Comparison of ENCODE assay signal across 8 cellular contexts in genomic region chr5:74685979-74686631, GRCh38. TPM values are rescaled to one million over a fixed set of nuclear protein-coding genes. Genes with fewer than 3 reads are reported as not detected.
DNase-seq lines count a peak whose midpoint lies in the region; ATAC-seq, FAIRE-seq and TF ChIP-seq lines count a peak whose summit lies in the region.

No MANE protein-coding gene starts in this region.

- 14% methylated on average over 10 of the region's 10 CpGs for WGBS in K562 (ENCODE audit: insufficient coverage, low coverage, missing lambda C conversion rate)

- TF ChIP-seq POLR2A in K562 (conservative IDR thresholded peaks at IDR 0.05), result no peak

- BruUV-seq in K562 (replicated peaks; lab: Mats Ljungman, UMichigan), result TSS peak; percentile 41

- no peaks in the 10 kb centered on the region for H3K9me1 ChIP-seq in K562 (ENCODE audit: control insufficient read depth, insufficient read depth, low read length)

- POLR2A ChIA-PET in K562 (lab: Yijun Ruan, JAX), result interaction anchor here (0.6 to 1.2 kb wide), 3 partner anchors 10 to 39 kb away, joined by 3 to 4 read pairs (median 4); no protein-coding TSS in a partner anchor

- peak; percentile 44 for ATAC-seq in GM19463 (IDR thresholded peaks at IDR 0.05; ENCODE audit: unreplicated experiment)
- ATAC-seq in HG03571 (IDR thresholded peaks at IDR 0.05; ENCODE audit: unreplicated experiment), result peak; percentile 50
- peak; percentile 72 for ATAC-seq in K562

- TF ChIP-seq RAD21 in K562 (CRISPR knock-in tag; conservative IDR thresholded peaks at IDR 0.05 in 1 of 2, IDR thresholded peaks at IDR 0.05 in 1 of 2), result no peak

- peak overlapping the region; percentile 95 for H3K4me3 ChIP-seq in K562

- peaks cover 28% of the 10 kb centered on the region for H3K79me2 ChIP-seq in K562 (ENCODE audit: control insufficient read depth, insufficient read depth, low read length)

- H3K9ac ChIP-seq in K562 (ENCODE audit: insufficient read depth in 1 of 2, low read depth in 2 of 2, low read length in 2 of 2), result peak overlapping the region; percentile 88 to 99

- peaks cover 40% of the 10 kb centered on the region for H3K36me3 ChIP-seq in K562 (ENCODE audit: control insufficient read depth, insufficient read depth, low read length)

- FAIRE-seq in K562 (lab: Jason Lieb, UNC), result peak; percentile 80

- H4K20me1 ChIP-seq in K562 (replicated peaks; ENCODE audit: control insufficient read depth, insufficient read depth, low read length), result peaks cover 7% of the 10 kb centered on the region; the same call in 1 of the 2 replicates

- H3K27me3 ChIP-seq in K562 (ENCODE audit: control insufficient read depth in 2 of 2, insufficient read depth in 2 of 2, low read length in 2 of 2) (no peaks in the 10 kb centered on the region), layer of hippocampus (ENCODE audit: control insufficient read depth, insufficient read depth, low read length) (no peaks in the 10 kb centered on the region)

- CTCF ChIA-PET in K562 (lab: Yijun Ruan, JAX; ENCODE audit: low intra/inter-chr PET ratio), result no interaction called here

- peaks cover 19 to 23% of the 10 kb centered on the region in 2 experiments for H3K4me1 ChIP-seq in K562 (replicated peaks in 1 of 2; ENCODE audit: control insufficient read depth in 2 of 2, insufficient read depth in 2 of 2, low read length in 2 of 2)

- in situ Hi-C loops in K562 (cut with MboI), result no loop called here

- intact Hi-C loops in K562 (cut with micrococcal nuclease), result loop anchor here (10.0 kb wide), 1 partner anchor 549 kb away; the partner anchor contains the start of gene ANKRD31

- peak overlapping the region; percentile 97 for H3K4me2 ChIP-seq in K562 (ENCODE audit: insufficient read depth, low read length)

- H3K9me3 ChIP-seq in K562 (replicated peaks; ENCODE audit: control insufficient read depth, insufficient read depth, low read depth, low read length), result no peaks in the 10 kb centered on the region

- DNase-seq in K562 (ENCODE audit: extremely low read depth in 1 of 4, low spot score in 3 of 4) (peak; percentile 27 to 64 (median 46)), superior temporal gyrus (ENCODE audit: extremely low spot score) (peak; percentile 47), islet precursor cell (no peak), NCI-H2107 (lab: John Stamatoyannopoulos, UW) (no peak)

- no peak for TF ChIP-seq EP300 in K562 (IDR thresholded peaks at IDR 0.05; ENCODE audit: low read length)

- H2AFZ ChIP-seq in K562 (ENCODE audit: low read depth, low read length), result peak overlapping the region; percentile 95

- TF ChIP-seq CTCF in C4-2B (conservative IDR thresholded peaks at IDR 0.05), result no peak
- 0 out of 6 replicates have a peak, but pooled peaks of 1 of the 3 experiments have one; percentile 7 for TF ChIP-seq CTCF in K562 (IDR thresholded peaks at IDR 0.05 in 2 of 3, conservative IDR thresholded peaks at IDR 0.05 in 1 of 3; ENCODE audit: insufficient read depth in 2 of 3, low read depth in 1 of 3, low read length in 3 of 3)

- peak overlapping the region; percentile 93 for H3K27ac ChIP-seq in C4-2B
- H3K27ac ChIP-seq in K562 (ENCODE audit: extremely low read depth, low read depth, low read length), result peak overlapping the region; percentile 90
- peak overlapping the region; percentile 82 for H3K27ac ChIP-seq in layer of hippocampus (ENCODE audit: low read depth, low read length)

TF ChIP-seq in K562, 482 proteins besides CTCF, POLR2A, EP300 and RAD21 (continues in another document):
- TF ChIP-seq, protein P1, sequence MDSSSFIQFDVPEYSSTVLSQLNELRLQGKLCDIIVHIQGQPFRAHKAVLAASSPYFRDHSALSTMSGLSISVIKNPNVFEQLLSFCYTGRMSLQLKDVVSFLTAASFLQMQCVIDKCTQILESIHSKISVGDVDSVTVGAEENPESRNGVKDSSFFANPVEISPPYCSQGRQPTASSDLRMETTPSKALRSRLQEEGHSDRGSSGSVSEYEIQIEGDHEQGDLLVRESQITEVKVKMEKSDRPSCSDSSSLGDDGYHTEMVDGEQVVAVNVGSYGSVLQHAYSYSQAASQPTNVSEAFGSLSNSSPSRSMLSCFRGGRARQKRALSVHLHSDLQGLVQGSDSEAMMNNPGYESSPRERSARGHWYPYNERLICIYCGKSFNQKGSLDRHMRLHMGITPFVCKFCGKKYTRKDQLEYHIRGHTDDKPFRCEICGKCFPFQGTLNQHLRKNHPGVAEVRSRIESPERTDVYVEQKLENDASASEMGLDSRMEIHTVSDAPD (CRISPR knock-in tag; IDR thresholded peaks at IDR 0.05), result no peak
- TF ChIP-seq, protein P2, sequence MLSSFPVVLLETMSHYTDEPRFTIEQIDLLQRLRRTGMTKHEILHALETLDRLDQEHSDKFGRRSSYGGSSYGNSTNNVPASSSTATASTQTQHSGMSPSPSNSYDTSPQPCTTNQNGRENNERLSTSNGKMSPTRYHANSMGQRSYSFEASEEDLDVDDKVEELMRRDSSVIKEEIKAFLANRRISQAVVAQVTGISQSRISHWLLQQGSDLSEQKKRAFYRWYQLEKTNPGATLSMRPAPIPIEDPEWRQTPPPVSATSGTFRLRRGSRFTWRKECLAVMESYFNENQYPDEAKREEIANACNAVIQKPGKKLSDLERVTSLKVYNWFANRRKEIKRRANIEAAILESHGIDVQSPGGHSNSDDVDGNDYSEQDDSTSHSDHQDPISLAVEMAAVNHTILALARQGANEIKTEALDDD (IDR thresholded peaks at IDR 0.05), result peak; percentile 61; the same call in 1 of the 2 replicates
- TF ChIP-seq CEBPB (tag; IDR thresholded peaks at IDR 0.05) (peak; percentile 74), RFX7 (CRISPR knock-in tag; IDR thresholded peaks at IDR 0.05) (no peak), ZNF589 (CRISPR knock-in tag; IDR thresholded peaks at IDR 0.05; ENCODE audit: low read depth) (no peak), MYNN (IDR thresholded peaks at IDR 0.05) (no peak), MYNN (CRISPR knock-in tag; IDR thresholded peaks at IDR 0.05) (no peak), DMBX1 (CRISPR knock-in tag; IDR thresholded peaks at IDR 0.05; ENCODE audit: borderline replicate concordance) (no peak), BCOR (IDR thresholded peaks at IDR 0.05) (no peak), POLR3A (IDR thresholded peaks at IDR 0.05; ENCODE audit: borderline replicate concordance, extremely low read depth, insufficient read depth, insufficient read length) (no peak), VEZF1 (CRISPR knock-in tag; IDR thresholded peaks at IDR 0.05) (0 out of 2 replicates have a peak, but pooled peaks have one; percentile 20)

RNA-seq across cellular contexts. Expression of gene HEXB, which starts 1.1 kb away (rescaled TPM):
- 81.4 and 164 TPM in 2 replicates for total RNA-seq in K562 (2011; cell fraction: chromatin; rRNA removed; ENCODE audit: low replicate concordance)
- 95.6 and 99.2 TPM in 2 replicates for total RNA-seq in K562 (2011; cell fraction: nucleolus; rRNA removed)
- 119 and 129 TPM in 2 replicates for total RNA-seq in K562 (2011; cell fraction: nucleoplasm; rRNA removed)
- total RNA-seq in K562 (2014; rRNA removed) (128 and 135 TPM in 2 replicates), K562 (2014; rRNA removed; fragmentation: Illumina TruSeq; extraction: Trizol) (115 and 129 TPM in 2 replicates), K562 (2015; rRNA removed; fragmentation: Illumina TruSeq; extraction: Trizol) (142 and 158 TPM in 2 replicates), K562 (2021) (88.1 and 94.9 TPM in 2 replicates)
- polyA plus RNA-seq in K562 (2011; rRNA removed) (60.6 and 126 TPM in 2 replicates), K562 (2014; fragmentation: Illumina TruSeq; extraction: Trizol) (101 and 106 TPM in 2 replicates), K562 (2014; fragmentation: Nextera tagmentation; extraction: Ambion mirVana) (10 to 100 TPM; 22.9 to 37.1 TPM), K562 (2014; rRNA removed) (105 and 108 TPM in 2 replicates)
- polyA plus RNA-seq in K562 (2011; cell fraction: cytosol; rRNA removed), result 50.8 and 91.3 TPM in 2 replicates
- polyA plus RNA-seq in K562 (2011; cell fraction: nucleus; rRNA removed), result 28.3 and 29.2 TPM in 2 replicates
- polyA plus RNA-seq in K562 (2012), result 119 and 129 TPM in 2 replicates
- polyA minus RNA-seq in K562 (2011; rRNA and poly(A)+ RNA removed), result 108 and 142 TPM in 2 replicates
- 21.8 and 38.4 TPM in 2 replicates for polyA minus RNA-seq in K562 (2011; cell fraction: cytosol; rRNA and poly(A)+ RNA removed)
- 31.5 and 35.0 TPM in 2 replicates for polyA minus RNA-seq in K562 (2011; cell fraction: nucleus; rRNA and poly(A)+ RNA removed)

RNA-seq across cellular contexts. Expression of gene ENC1, which starts 45.6 kb away (rescaled TPM):
- total RNA-seq in K562 (2011; cell fraction: chromatin; rRNA removed; ENCODE audit: low replicate concordance), result 0.92 and 4.1 TPM in 2 replicates
- 0.66 and 3.7 TPM in 2 replicates for total RNA-seq in K562 (2011; cell fraction: nucleolus; rRNA removed)
- 0.51 and 0.84 TPM in 2 replicates for total RNA-seq in K562 (2011; cell fraction: nucleoplasm; rRNA removed)
- total RNA-seq in K562 (2014; rRNA removed) (0.86 and 4.1 TPM in 2 replicates), K562 (2014; rRNA removed; fragmentation: Illumina TruSeq; extraction: Trizol) (1.1 and 1.2 TPM in 2 replicates), K562 (2015; rRNA removed; fragmentation: Illumina TruSeq; extraction: Trizol) (1.3 and 1.5 TPM in 2 replicates), K562 (2021) (2.5 and 2.6 TPM in 2 replicates)
- polyA plus RNA-seq in K562 (2011; rRNA removed) (1.9 and 3.2 TPM in 2 replicates), K562 (2014; fragmentation: Illumina TruSeq; extraction: Trizol) (0.97 and 1.1 TPM in 2 replicates), K562 (2014; fragmentation: Nextera tagmentation; extraction: Ambion mirVana) (under 1 TPM; 0.17 to 0.37 TPM), K562 (2014; rRNA removed) (0.67 and 0.91 TPM in 2 replicates)
- 1.5 and 4.8 TPM in 2 replicates for polyA plus RNA-seq in K562 (2011; cell fraction: cytosol; rRNA removed)
- 4.3 and 10.7 TPM in 2 replicates for polyA plus RNA-seq in K562 (2011; cell fraction: nucleus; rRNA removed)
- polyA plus RNA-seq in K562 (2012), result 2.0 TPM in 2 replicates
- 5.4 and 9.5 TPM in 2 replicates for polyA minus RNA-seq in K562 (2011; rRNA and poly(A)+ RNA removed)
- polyA minus RNA-seq in K562 (2011; cell fraction: cytosol; rRNA and poly(A)+ RNA removed), result 2.4 and 4.6 TPM in 2 replicates
- 7.8 and 13.5 TPM in 2 replicates for polyA minus RNA-seq in K562 (2011; cell fraction: nucleus; rRNA and poly(A)+ RNA removed)

Comparison
In these comparisons a context has a peak if more than half of its experiments do, and no peak if none do; other contexts are left out.
1. DNase-seq: peak in K562 (4 of 4) and superior temporal gyrus (single experiment); none in islet precursor cell (single experiment) and NCI-H2107 (single experiment).
2. Peak in every context shown above with its lines, with median percentiles within 50 percentile points of each other: H3K27ac ChIP-seq and ATAC-seq.